ENCODE assay signal across 22 cellular contexts in the genomic region with DNA sequence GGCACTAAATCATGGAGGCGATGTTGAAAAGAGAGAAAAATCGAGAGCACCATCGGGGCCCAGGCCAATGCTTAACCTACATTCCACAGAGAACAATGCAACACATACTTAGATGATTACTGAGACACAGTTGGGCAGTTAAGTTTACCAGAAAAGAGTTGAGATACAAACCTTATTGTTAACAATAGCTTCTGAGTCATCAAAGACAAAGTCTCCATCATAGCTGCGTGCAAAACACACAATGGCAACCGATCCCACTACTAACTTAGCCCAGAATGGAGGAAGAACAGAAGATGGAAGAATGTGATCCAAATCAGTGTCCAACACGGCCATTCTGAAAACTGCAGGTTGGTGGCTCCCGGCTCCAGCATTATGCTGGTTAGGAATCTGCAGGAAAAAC. TPM values are rescaled to one million over a fixed set of nuclear protein-coding genes. Genes with fewer than 3 reads are reported as not detected.
A peak's percentile ranks its signal among the peaks of the same experiment; 100 is the strongest.
DNase-seq lines count a peak whose midpoint lies in the region; ATAC-seq, FAIRE-seq and TF ChIP-seq lines count a peak whose summit lies in the region.
"Had no signal": no experiment of that assay in that cellular context is flagged by ENCODE, and none has a peak within 500 bp of the region (broad histone marks: within the 10 kb centered on the region; RNA-seq: fewer than 3 reads in every experiment).

No MANE protein-coding gene starts in this region.

- H3K27me3 Mint-ChIP-seq in astrocyte (ENCODE audit: low read depth, unreplicated experiment): no peaks in the 10 kb centered on the region
- no peaks in the 10 kb centered on the region for H3K27me3 Mint-ChIP-seq in activated CD8-positive, alpha-beta T cell treated with anti-CD3 and anti-CD28 coated beads for 36 hours
- H3K27me3 Mint-ChIP-seq: activated B cell treated with CpG ODN at 0.5 μM for 24 hours had no signal

- peaks cover 8% of the 10 kb centered on the region for H3K36me3 Mint-ChIP-seq in astrocyte (ENCODE audit: low read depth, unreplicated experiment)
- H3K36me3 Mint-ChIP-seq in activated CD8-positive, alpha-beta T cell treated with anti-CD3 and anti-CD28 coated beads for 36 hours (ENCODE audit: low read depth): peaks cover 42% of the 10 kb centered on the region

- intact Hi-C loops in activated CD8-positive, alpha-beta T cell treated with anti-CD3 and anti-CD28 coated beads for 36 hours (cut with micrococcal nuclease): no loop called here

- H3K36me3 ChIP-seq in GM23248 (ENCODE audit: low read depth) (no peaks in the 10 kb centered on the region), astrocyte (ENCODE audit: insufficient read depth, low read length) (peaks cover 7% of the 10 kb centered on the region)

- POLR2A ChIA-PET in activated CD8-positive, alpha-beta T cell treated with anti-CD3 and anti-CD28 coated beads for 36 hours (lab: Charles Lee): no interaction called here

- H4K20me1 ChIP-seq in GM23248 (ENCODE audit: insufficient read depth): no peaks in the 10 kb centered on the region
- peaks cover 14% of the 10 kb centered on the region for H4K20me1 ChIP-seq in astrocyte (ENCODE audit: insufficient read depth, low read length)

- in situ Hi-C loops in GM23248 (cut with MboI): no loop called here

- FAIRE-seq in astrocyte (lab: Jason Lieb, UNC): peak; percentile 26
- FAIRE-seq: frontal cortex had no signal

- H3K27me3 ChIP-seq in GM23248 (replicated peaks; ENCODE audit: insufficient read depth) (no peaks in the 10 kb centered on the region), astrocyte (ENCODE audit: insufficient read depth, low read length) (no peaks in the 10 kb centered on the region)
- H3K27me3 ChIP-seq: sigmoid colon, stomach had no signal

- H3K9ac ChIP-seq in GM23248 (no peak overlapping the region), astrocyte (ENCODE audit: low read length) (peak overlapping the region; percentile 45)

- H3K9me3 ChIP-seq in GM23248 (ENCODE audit: low read depth): no peaks in the 10 kb centered on the region
- H3K9me3 ChIP-seq in astrocyte (ENCODE audit: insufficient read depth, low read depth, low read length): no peaks in the 10 kb centered on the region
- H3K9me3 ChIP-seq: sigmoid colon, stomach had no signal

- TF ChIP-seq CTCF in astrocyte (IDR thresholded peaks at IDR 0.05; ENCODE audit: insufficient read depth, low read depth, low read length) (no peak), fibroblast of pulmonary artery (IDR thresholded peaks at IDR 0.05; ENCODE audit: low read length, missing control alignments) (no peak)
- TF ChIP-seq CTCF in activated CD8-positive, alpha-beta T cell treated with anti-CD3 and anti-CD28 coated beads for 36 hours (IDR thresholded peaks at IDR 0.05): no peak

- no peak overlapping the region for H3K27ac Mint-ChIP-seq in astrocyte (ENCODE audit: unreplicated experiment)
- no peak overlapping the region for H3K27ac Mint-ChIP-seq in activated CD8-positive, alpha-beta T cell treated with anti-CD3 and anti-CD28 coated beads for 36 hours
- H3K27ac Mint-ChIP-seq: activated B cell treated with CpG ODN at 0.5 μM for 24 hours; activated T-cell treated with anti-CD3 and anti-CD28 coated beads, Interleukin-2, amount 50 U/mL, for 72 hours; H9 had no signal

- H3K9me3 Mint-ChIP-seq in astrocyte (ENCODE audit: unreplicated experiment): no peaks in the 10 kb centered on the region
- H3K9me3 Mint-ChIP-seq in activated CD8-positive, alpha-beta T cell treated with anti-CD3 and anti-CD28 coated beads for 36 hours: no peaks in the 10 kb centered on the region
- H3K9me3 Mint-ChIP-seq: activated B cell treated with CpG ODN at 0.5 μM for 24 hours; activated naive CD4-positive, alpha-beta T cell treated with anti-CD3 and anti-CD28 coated beads, Interleukin-2, amount 50 U/mL, for 72 hours; activated T-cell treated with anti-CD3 and anti-CD28 coated beads, Interleukin-2, amount 50 U/mL, for 72 hours; H9 had no signal

- CTCF ChIA-PET in activated CD8-positive, alpha-beta T cell treated with anti-CD3 and anti-CD28 coated beads for 36 hours (lab: Charles Lee): interaction anchor here (1.1 to 1.2 kb wide), 2 partner anchors 54 to 434 kb away, joined by 3 to 4 read pairs; no protein-coding TSS in a partner anchor

- no peaks in the 10 kb centered on the region for H3K4me1 ChIP-seq in GM23248 (ENCODE audit: insufficient read depth)
- H3K4me1 ChIP-seq in astrocyte (ENCODE audit: insufficient read depth, low read length): peaks cover 21% of the 10 kb centered on the region

- WGBS in GM23248 (ENCODE audit: low coverage in 1 of 2, low lambda C conversion rate in 2 of 2, missing lambda C conversion rate in 2 of 2), 2 experiments: 86 to 90% methylated on average over 7 of the region's 7 CpGs

- ATAC-seq in activated CD8-positive, alpha-beta T cell treated with anti-CD3 and anti-CD28 coated beads for 36 hours: no peak
- ATAC-seq: activated naive CD4-positive, alpha-beta T cell treated with anti-CD3 and anti-CD28 coated beads, Interleukin-2, amount 50 U/mL, for 72 hours; activated T-cell treated with anti-CD3 and anti-CD28 coated beads, Interleukin-2, amount 50 U/mL, for 72 hours had no signal

- DNase-seq in GM23248: peak; percentile 3
- DNase-seq in astrocyte (ENCODE audit: low read depth): peak; percentile 89
- DNase-seq in fibroblast of pulmonary artery (ENCODE audit: low read depth): peak; percentile 92
- peak; percentile 47 for DNase-seq in pons (ENCODE audit: low spot score)
- no peak for DNase-seq in activated CD8-positive, alpha-beta T cell treated with anti-CD3 and anti-CD28 coated beads for 36 hours
- no peak for DNase-seq in NCI-H2029 treated with DMSO at 0.1 percent for 48 hours (lab: John Stamatoyannopoulos, UW)
- no peak for DNase-seq in retina
- no peak for DNase-seq in stimulated activated naive CD4-positive, alpha-beta T cell treated with Interleukin-2 at 50 U/mL for 16 hours (lab: John Stamatoyannopoulos, UW)
- DNase-seq: activated B cell treated with CpG ODN at 0.5 μM for 24 hours; activated T-cell treated with anti-CD3 and anti-CD28 coated beads, Interleukin-2, amount 50 U/mL, for 72 hours; AML-193; EL; H9; KBM-7; MV-4-11; NCI-H187 treated with DMSO at 0.1 percent for 48 hours; NCI-H510A treated with DMSO at 0.1 percent for 48 hours; Right ventricle myocardium superior; sigmoid colon; stomach had no signal

- no peaks in the 10 kb centered on the region for H3F3A ChIP-seq in GM23248 (ENCODE audit: insufficient read depth)

- no peak overlapping the region for H3K4me3 Mint-ChIP-seq in astrocyte (ENCODE audit: unreplicated experiment)
- no peak overlapping the region for H3K4me3 Mint-ChIP-seq in activated CD8-positive, alpha-beta T cell treated with anti-CD3 and anti-CD28 coated beads for 36 hours
- H3K4me3 Mint-ChIP-seq: activated B cell treated with CpG ODN at 0.5 μM for 24 hours; activated T-cell treated with anti-CD3 and anti-CD28 coated beads, Interleukin-2, amount 50 U/mL, for 72 hours; H9 had no signal

- H2AFZ ChIP-seq in GM23248 (no peak overlapping the region), astrocyte (ENCODE audit: low read depth, low read length) (peak overlapping the region; percentile 58)

- no peaks in the 10 kb centered on the region for H3K9me2 ChIP-seq in GM23248 (ENCODE audit: insufficient read depth)

- H3K27ac ChIP-seq in GM23248 (no peak overlapping the region), astrocyte (ENCODE audit: low read depth, low read length) (peak overlapping the region; percentile 64)
- H3K27ac ChIP-seq: sigmoid colon, stomach had no signal

- H3K79me2 ChIP-seq in GM23248 (ENCODE audit: insufficient read depth): no peaks in the 10 kb centered on the region
- H3K79me2 ChIP-seq in astrocyte (ENCODE audit: insufficient read depth, low read length): peaks cover 30% of the 10 kb centered on the region

- H3K4me2 ChIP-seq in GM23248 (ENCODE audit: unreplicated experiment) (no peak overlapping the region), astrocyte (ENCODE audit: low read length) (peak overlapping the region; percentile 76)

- peaks cover 11% of the 10 kb centered on the region for H3K4me1 Mint-ChIP-seq in astrocyte (ENCODE audit: low read depth, unreplicated experiment)
- peaks cover 19% of the 10 kb centered on the region for H3K4me1 Mint-ChIP-seq in activated CD8-positive, alpha-beta T cell treated with anti-CD3 and anti-CD28 coated beads for 36 hours (ENCODE audit: low read depth)

- no peak overlapping the region for H3K4me3 ChIP-seq in GM23248
- H3K4me3 ChIP-seq in astrocyte (ENCODE audit: insufficient read depth, low read depth, low read length): no peak overlapping the region
- no peak overlapping the region for H3K4me3 ChIP-seq in fibroblast of pulmonary artery (replicated peaks; ENCODE audit: low read depth, low read length)
- H3K4me3 ChIP-seq: sigmoid colon, stomach had no signal

RNA-seq across cellular contexts. Expression of gene TMTC4, which starts 6.2 kb away (rescaled TPM):
- total RNA-seq in GM23248 (2014; rRNA removed; shearing (Covaris generic)): 3.0 and 3.8 TPM in 2 replicates
- polyA plus RNA-seq in GM23248 (2016; fragmentation: Nextera tagmentation; extraction: Ambion mirVana): 1.9 and 2.6 TPM in 2 replicates
- 7.7 and 8.4 TPM in 2 replicates for total RNA-seq in astrocyte
- total RNA-seq in activated CD8-positive, alpha-beta T cell treated with anti-CD3 and anti-CD28 coated beads for 36 hours: 10 to 100 TPM; 13.3 to 16.1 TPM

Comparison
In these comparisons a context has a peak if more than half of its experiments do, and no peak if none do; other contexts are left out.
1. DNase-seq: peak in GM23248 (single experiment), astrocyte (single experiment), fibroblast of pulmonary artery (single experiment) and pons (single experiment); none in activated CD8-positive, alpha-beta T cell treated with anti-CD3 and anti-CD28 coated beads for 36 hours (single experiment), NCI-H2029 treated with DMSO at 0.1 percent for 48 hours (single experiment), retina (single experiment) and stimulated activated naive CD4-positive, alpha-beta T cell treated with Interleukin-2 at 50 U/mL for 16 hours (single experiment).